8 cellular contexts compared by ENCODE assay signal in genomic region chr12:8026282-8026637, GRCh38. TPM values are rescaled to one million over a fixed set of nuclear protein-coding genes. Genes with fewer than 3 reads are reported as not detected.
DNase-seq lines count a peak whose midpoint lies in the region; ATAC-seq and TF ChIP-seq lines count a peak whose summit lies in the region.

No MANE protein-coding gene starts in this region.

- CTCF ChIA-PET in activated naive CD4-positive, alpha-beta T cell treated with anti-CD3 and anti-CD28 coated beads, Interleukin-2, amount 10 ng/mL, durations not matched to agents 7 days and 5 days (lab: Charles Lee), result no interaction called here
- CTCF ChIA-PET in activated CD4-positive, alpha-beta memory T cell treated with anti-CD3 and anti-CD28 coated beads for 36 hours (lab: Charles Lee), result interaction anchor here (1.7 to 2.4 kb wide), 2 partner anchors 18 to 19 kb away, joined by 4 to 7 read pairs; no protein-coding TSS in a partner anchor

- no peaks in the 10 kb centered on the region for H3K4me1 ChIP-seq in cardiac muscle cell (ENCODE audit: low read depth)

- H3K9me3 Mint-ChIP-seq in activated naive CD4-positive, alpha-beta T cell treated with anti-CD3 and anti-CD28 coated beads, Interleukin-2, amount 10 ng/mL, durations not matched to agents 7 days and 5 days, result no peaks in the 10 kb centered on the region
- H3K9me3 Mint-ChIP-seq in activated CD4-positive, alpha-beta memory T cell treated with anti-CD3 and anti-CD28 coated beads for 36 hours, result no peaks in the 10 kb centered on the region

- peaks cover 16% of the 10 kb centered on the region for H3K4me1 Mint-ChIP-seq in activated naive CD4-positive, alpha-beta T cell treated with anti-CD3 and anti-CD28 coated beads, Interleukin-2, amount 10 ng/mL, durations not matched to agents 7 days and 5 days
- peaks cover 9% of the 10 kb centered on the region for H3K4me1 Mint-ChIP-seq in activated CD4-positive, alpha-beta memory T cell treated with anti-CD3 and anti-CD28 coated beads for 36 hours (ENCODE audit: low read depth)

- no peaks in the 10 kb centered on the region for H3K27me3 ChIP-seq in cardiac muscle cell

- no peak for DNase-seq in activated naive CD4-positive, alpha-beta T cell treated with anti-CD3 and anti-CD28 coated beads, Interleukin-2, amount 10 ng/mL, durations not matched to agents 7 days and 5 days
- no peak for DNase-seq in activated naive CD4-positive, alpha-beta T cell treated with Interleukin-2 at 50 U/mL for 16 hours
- no peak for DNase-seq in activated CD4-positive, alpha-beta memory T cell treated with anti-CD3 and anti-CD28 coated beads for 36 hours
- no peak for DNase-seq in cardiac muscle cell (ENCODE audit: low read depth in 1 of 2, low spot score in 1 of 2)
- no peak for DNase-seq in skeletal muscle cell (ENCODE audit: low read depth)
- no peak for DNase-seq in stimulated activated CD4-positive, alpha-beta T cell treated with anti-CD3 and anti-CD28 coated beads, Interleukin-4, amount 100 ng/mL, for 4 hours

- intact Hi-C loops in activated CD4-positive, alpha-beta memory T cell treated with anti-CD3 and anti-CD28 coated beads for 36 hours (cut with micrococcal nuclease), result loop anchor here (1.0 to 2.0 kb wide), 8 partner anchors 25 to 385 kb away; partner anchors contain the start of gene NECAP1

- POLR2A ChIA-PET in activated CD4-positive, alpha-beta memory T cell treated with anti-CD3 and anti-CD28 coated beads for 36 hours (lab: Charles Lee), result interaction anchor here (1.0 kb wide), 1 partner anchor 12 kb away, joined by 3 read pairs; no protein-coding TSS in a partner anchor

- no peaks in the 10 kb centered on the region for H3K36me3 Mint-ChIP-seq in activated naive CD4-positive, alpha-beta T cell treated with anti-CD3 and anti-CD28 coated beads, Interleukin-2, amount 10 ng/mL, durations not matched to agents 7 days and 5 days
- no peaks in the 10 kb centered on the region for H3K36me3 Mint-ChIP-seq in activated CD4-positive, alpha-beta memory T cell treated with anti-CD3 and anti-CD28 coated beads for 36 hours

- peak overlapping the region; percentile 98 for H3K27ac Mint-ChIP-seq in activated naive CD4-positive, alpha-beta T cell treated with anti-CD3 and anti-CD28 coated beads, Interleukin-2, amount 10 ng/mL, durations not matched to agents 7 days and 5 days
- H3K27ac Mint-ChIP-seq in activated CD4-positive, alpha-beta memory T cell treated with anti-CD3 and anti-CD28 coated beads for 36 hours, result peak overlapping the region; percentile 100

- no peaks in the 10 kb centered on the region for H3K9me3 ChIP-seq in cardiac muscle cell (ENCODE audit: low read depth)

- no peaks in the 10 kb centered on the region for H3K36me3 ChIP-seq in cardiac muscle cell

- H3K4me3 ChIP-seq in cardiac muscle cell (peak overlapping the region; percentile 62), skeletal muscle cell (ENCODE audit: low read depth, low read length) (peak overlapping the region; percentile 80)

- ATAC-seq in HG02981 (IDR thresholded peaks at IDR 0.05; ENCODE audit: unreplicated experiment) (peak; percentile 10), HG03521 (IDR thresholded peaks at IDR 0.05; ENCODE audit: unreplicated experiment) (no peak)

- H3K27me3 Mint-ChIP-seq in activated naive CD4-positive, alpha-beta T cell treated with anti-CD3 and anti-CD28 coated beads, Interleukin-2, amount 10 ng/mL, durations not matched to agents 7 days and 5 days, result no peaks in the 10 kb centered on the region
- H3K27me3 Mint-ChIP-seq in activated CD4-positive, alpha-beta memory T cell treated with anti-CD3 and anti-CD28 coated beads for 36 hours, result no peaks in the 10 kb centered on the region

- peak overlapping the region; percentile 98 for H3K27ac ChIP-seq in cardiac muscle cell

- no peak for TF ChIP-seq CTCF in cardiac muscle cell (IDR thresholded peaks at IDR 0.05; ENCODE audit: low read depth, low read length)

- H3K4me3 Mint-ChIP-seq in activated naive CD4-positive, alpha-beta T cell treated with anti-CD3 and anti-CD28 coated beads, Interleukin-2, amount 10 ng/mL, durations not matched to agents 7 days and 5 days, result peak overlapping the region; percentile 84
- H3K4me3 Mint-ChIP-seq in activated CD4-positive, alpha-beta memory T cell treated with anti-CD3 and anti-CD28 coated beads for 36 hours, result peak overlapping the region; percentile 88

RNA-seq across cellular contexts. Expression of gene FOXJ2, which starts 6.3 kb away (rescaled TPM):
- total RNA-seq in activated CD4-positive, alpha-beta memory T cell treated with anti-CD3 and anti-CD28 coated beads for 36 hours, result 10 to 100 TPM; 16.7 to 17.1 TPM
- total RNA-seq in cardiac muscle cell, result 22.9 and 26.6 TPM in 2 replicates
- 23.6 and 24.1 TPM in 2 replicates for polyA plus RNA-seq in cardiac muscle cell

RNA-seq across cellular contexts. Expression of gene C3AR1, which starts 39.9 kb away (rescaled TPM):
- under 1 TPM; 0.94 to 0.97 TPM for total RNA-seq in activated CD4-positive, alpha-beta memory T cell treated with anti-CD3 and anti-CD28 coated beads for 36 hours
- total RNA-seq in cardiac muscle cell, result not detected in 2 replicates
- polyA plus RNA-seq in cardiac muscle cell, result not detected in 2 replicates

RNA-seq across cellular contexts. Expression of gene NECAP1, which starts 55.8 kb away (rescaled TPM):
- total RNA-seq in activated CD4-positive, alpha-beta memory T cell treated with anti-CD3 and anti-CD28 coated beads for 36 hours, result 10 to 100 TPM; 29.4 to 32.2 TPM
- 59.9 and 68.9 TPM in 2 replicates for total RNA-seq in cardiac muscle cell
- polyA plus RNA-seq in cardiac muscle cell, result 43.9 and 47.7 TPM in 2 replicates
